Comparison of ENCODE assay signal across 11 cellular contexts in the genomic region with DNA sequence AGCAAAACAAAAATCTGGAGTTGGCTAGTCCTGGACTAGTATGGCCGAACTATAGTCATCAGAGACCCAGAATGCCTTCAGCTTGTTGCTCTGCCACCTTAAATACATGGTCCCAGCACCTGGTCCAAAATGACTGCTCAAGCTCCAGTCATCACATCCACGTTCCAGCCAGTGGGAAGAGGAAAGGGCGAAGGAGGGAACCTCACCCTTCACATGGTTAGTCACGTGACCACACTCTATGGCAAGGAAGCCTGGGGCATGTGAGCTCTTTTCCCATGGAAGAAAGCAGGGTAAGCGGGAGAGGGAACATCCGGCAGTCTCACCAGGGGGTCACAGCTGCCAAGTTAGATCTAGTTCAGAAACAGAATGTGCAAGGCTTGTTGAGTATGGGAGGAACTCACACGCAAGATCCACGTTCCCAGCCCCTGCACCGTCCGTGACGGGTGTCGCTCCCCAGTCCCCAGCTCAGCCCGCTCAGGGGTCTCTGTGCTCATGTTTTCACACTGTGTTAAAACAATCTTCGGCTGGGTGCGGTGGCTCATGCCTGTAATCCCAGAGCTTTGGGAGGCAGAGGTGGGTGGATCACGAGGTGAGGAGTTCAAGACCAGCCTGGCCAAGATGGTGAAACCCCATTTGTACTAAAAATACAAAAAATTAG. TPM values are rescaled to one million over a fixed set of nuclear protein-coding genes. Genes with fewer than 3 reads are reported as not detected.
DNase-seq lines count a peak whose midpoint lies in the region; ATAC-seq and TF ChIP-seq lines count a peak whose summit lies in the region.
"Had no signal": no experiment of that assay in that cellular context is flagged by ENCODE, and none has a peak within 500 bp of the region (broad histone marks: within the 10 kb centered on the region; RNA-seq: fewer than 3 reads in every experiment).

No MANE protein-coding gene starts in this region.

- H3F3A ChIP-seq in MM.1S (ENCODE audit: insufficient read depth, low read length), result peaks cover 14% of the 10 kb centered on the region

- no peaks in the 10 kb centered on the region for H3K36me3 Mint-ChIP-seq in chondrocyte (ENCODE audit: low read depth)

- H3K79me2 ChIP-seq in osteoblast (ENCODE audit: insufficient read depth, low read length), result no peaks in the 10 kb centered on the region
- H3K79me2 ChIP-seq in MM.1S (ENCODE audit: low read length), result no peaks in the 10 kb centered on the region

- H2AFZ ChIP-seq in osteoblast (ENCODE audit: low read length), result no peak overlapping the region
- no peak overlapping the region for H2AFZ ChIP-seq in MM.1S (ENCODE audit: low read length)

- H3K4me1 ChIP-seq in osteoblast (ENCODE audit: insufficient read depth, low read length), result peaks cover 8% of the 10 kb centered on the region
- H3K4me1 ChIP-seq in MM.1S (ENCODE audit: low read length), result peaks cover 5% of the 10 kb centered on the region; the same call in 1 of the 2 replicates

- H3K27me3 ChIP-seq in osteoblast (ENCODE audit: insufficient read depth, low read length) (peaks cover 23% of the 10 kb centered on the region), MM.1S (replicated peaks; ENCODE audit: insufficient read depth, low read length) (peaks cover 38% of the 10 kb centered on the region)

- ATAC-seq in GM21619 (IDR thresholded peaks at IDR 0.05; ENCODE audit: unreplicated experiment), result no peak
- ATAC-seq: stimulated activated naive CD8-positive, alpha-beta T cell treated with anti-CD3 and anti-CD28 coated beads, Interleukin-15, Interleukin-2, amounts not matched to agents 100 U/mL and 50 U/mL, for 24 hours had no signal

- H3K36me3 ChIP-seq in osteoblast (ENCODE audit: insufficient read depth, low read length), result no peaks in the 10 kb centered on the region
- H3K36me3 ChIP-seq in MM.1S (replicated peaks; ENCODE audit: insufficient read depth, low read length), result no peaks in the 10 kb centered on the region

- H3K9me3 Mint-ChIP-seq in chondrocyte (ENCODE audit: low read depth), result no peaks in the 10 kb centered on the region

- H3K4me1 Mint-ChIP-seq in chondrocyte (ENCODE audit: low read depth), result peaks cover 11% of the 10 kb centered on the region

- H3K4me3 Mint-ChIP-seq in chondrocyte (ENCODE audit: unreplicated experiment), result no peak overlapping the region

- H3K4me3 ChIP-seq in osteoblast (ENCODE audit: insufficient read depth, low read length), result no peak overlapping the region
- H3K4me3 ChIP-seq in MM.1S (ENCODE audit: low read length), result no peak overlapping the region

- H3K9ac ChIP-seq in MM.1S (ENCODE audit: low read length), result no peak overlapping the region

- H4K20me1 ChIP-seq in osteoblast (ENCODE audit: insufficient read depth, low read length) (no peaks in the 10 kb centered on the region), MM.1S (ENCODE audit: insufficient read depth, low read length) (no peaks in the 10 kb centered on the region)

- H3K27ac ChIP-seq in osteoblast (ENCODE audit: low read depth, low read length) (no peak overlapping the region), MM.1S (ENCODE audit: low read length) (no peak overlapping the region)

- TF ChIP-seq CTCF in chondrocyte (IDR thresholded peaks at IDR 0.05), result no peak
- no peak for TF ChIP-seq CTCF in osteoblast (IDR thresholded peaks at IDR 0.05; ENCODE audit: extremely low read depth, low read depth, low read length)
- TF ChIP-seq CTCF in MM.1S (IDR thresholded peaks at IDR 0.05; ENCODE audit: low read length), result no peak

- H3K9me2 ChIP-seq in MM.1S (replicated peaks; ENCODE audit: insufficient read depth, low read length), result no peaks in the 10 kb centered on the region

- no peak overlapping the region for H3K4me2 ChIP-seq in osteoblast (ENCODE audit: insufficient read depth, low read length)
- H3K4me2 ChIP-seq in MM.1S (ENCODE audit: low read depth, low read length), result no peak overlapping the region

- no peaks in the 10 kb centered on the region for H3K9me3 ChIP-seq in osteoblast (ENCODE audit: low read depth, low read length)
- H3K9me3 ChIP-seq in MM.1S (replicated peaks; ENCODE audit: insufficient read depth, low read length), result no peaks in the 10 kb centered on the region

- H3K27ac Mint-ChIP-seq in chondrocyte (ENCODE audit: unreplicated experiment), result peak overlapping the region; percentile 63

- DNase-seq in EL (peak; percentile 15), NCI-H187 treated with DMSO at 0.1 percent for 48 hours (lab: John Stamatoyannopoulos, UW) (peak; percentile 76), chondrocyte (ENCODE audit: low spot score) (peak; percentile 80), osteoblast (ENCODE audit: insufficient read length, low spot score, missing footprints) (peak; percentile 92), MM.1S (no peak), SW 1271 (lab: John Stamatoyannopoulos, UW) (no peak)
- DNase-seq: central memory CD4-positive, alpha-beta T cell; NCI-H526; stimulated activated naive CD8-positive, alpha-beta T cell treated with anti-CD3 and anti-CD28 coated beads, Interleukin-15, Interleukin-2, amounts not matched to agents 100 U/mL and 50 U/mL, for 24 hours had no signal

- no peaks in the 10 kb centered on the region for H3K27me3 Mint-ChIP-seq in chondrocyte (ENCODE audit: low read depth)

RNA-seq across cellular contexts. Expression of a gene that starts 1.9 kb away (rescaled TPM):
- total RNA-seq in chondrocyte (not detected in 3 replicates), osteoblast (under 0.01 TPM in 1 of 2 replicates, not detected in the other)
- total RNA-seq: frontal cortex had no signal

RNA-seq across cellular contexts. Expression of a gene that starts 6.4 kb away (rescaled TPM):
- total RNA-seq in chondrocyte, result 30.0 to 32.5 TPM (median 32.0 TPM) in 3 replicates
- total RNA-seq in osteoblast, result 33.0 and 36.2 TPM in 2 replicates

RNA-seq across cellular contexts. Expression of a gene that starts 28.9 kb away (rescaled TPM):
- total RNA-seq in chondrocyte (12.3 to 26.6 TPM (median 25.9 TPM) in 3 replicates), osteoblast (10.9 and 14.5 TPM in 2 replicates)

RNA-seq across cellular contexts. Expression of a gene that starts 49.7 kb away (rescaled TPM):
- total RNA-seq in chondrocyte (0.56 to 0.92 TPM (median 0.85 TPM) in 3 replicates), osteoblast (0.88 and 2.5 TPM in 2 replicates)
- total RNA-seq: frontal cortex had no signal

Comparison
In these comparisons a context has a peak if more than half of its experiments do, and no peak if none do; other contexts are left out.
1. DNase-seq: peak in EL (single experiment), NCI-H187 treated with DMSO at 0.1 percent for 48 hours (single experiment), chondrocyte (single experiment) and osteoblast (single experiment); none in MM.1S (single experiment) and SW 1271 (0 of 2).